In the genomic region with DNA sequence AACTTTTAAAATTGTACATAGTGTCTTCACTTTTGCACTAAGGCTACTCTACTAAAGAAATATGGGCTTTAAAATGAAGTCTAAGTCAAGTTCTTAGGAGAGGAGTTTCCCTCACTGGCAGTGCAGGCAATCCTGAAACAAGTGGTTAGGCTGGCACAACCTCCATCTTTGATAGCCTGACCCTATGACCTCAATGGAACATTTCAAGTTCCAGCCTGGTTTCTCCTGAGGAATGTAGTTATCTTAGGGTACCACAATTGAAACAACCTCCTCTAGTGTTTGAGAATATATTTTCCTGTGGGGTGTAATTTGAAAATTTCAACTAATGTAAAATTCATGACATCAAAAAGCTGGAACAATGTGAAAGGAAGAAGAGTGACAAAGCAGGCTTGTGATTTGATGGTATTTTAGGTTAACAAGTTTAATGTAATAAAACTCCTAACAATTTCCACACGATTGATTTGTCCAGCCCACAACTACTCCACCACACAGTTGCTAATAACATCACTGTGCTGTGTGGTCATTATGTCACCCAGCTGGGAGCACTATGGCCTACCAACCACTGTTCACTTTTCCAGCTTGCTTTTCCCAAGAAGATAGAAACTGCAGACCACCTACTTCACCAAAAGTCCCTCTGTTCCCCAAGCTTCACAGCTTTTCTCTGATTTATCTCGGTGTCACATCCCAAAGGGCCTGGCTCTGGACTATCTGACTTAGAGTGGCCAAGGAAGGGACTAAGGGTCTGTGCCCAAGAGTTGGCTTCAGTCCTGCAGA, we compare ENCODE assay signal across 9 cellular contexts. TPM values are rescaled to one million over a fixed set of nuclear protein-coding genes. Genes with fewer than 3 reads are reported as not detected.
A peak's percentile ranks its signal among the peaks of the same experiment; 100 is the strongest.
DNase-seq lines count a peak whose midpoint lies in the region; ATAC-seq and TF ChIP-seq lines count a peak whose summit lies in the region.
"Had no signal": no experiment of that assay in that cellular context is flagged by ENCODE, and none has a peak within 500 bp of the region (broad histone marks: within the 10 kb centered on the region; RNA-seq: fewer than 3 reads in every experiment).

No MANE protein-coding gene starts in this region.

- POLR2A ChIA-PET in T-cell (lab: Charles Lee), result interaction anchor here in 1 of 2 donors (0.7 kb wide), 1 partner anchor 89 kb away, joined by 3 read pairs; no protein-coding TSS in a partner anchor

- H3K4me3 Mint-ChIP-seq in T-cell, result peak overlapping the region in 2 of 3 donors; percentile 8 to 37

- TF ChIP-seq EP300 in ovary (IDR thresholded peaks at IDR 0.05), result no peak

- peaks cover 9% of the 10 kb centered on the region for H3K4me1 ChIP-seq in ovary (ENCODE audit: insufficient read depth)

- H3K9me3 Mint-ChIP-seq in T-cell, result no peaks in the 10 kb centered on the region

- H3K9me3 ChIP-seq in ovary, result no peaks in the 10 kb centered on the region

- DNase-seq in Caki2 (ENCODE audit: low read depth), result peak; percentile 50
- DNase-seq in T-cell, result no peak
- DNase-seq in fibroblast of villous mesenchyme (ENCODE audit: low read depth), result peak; percentile 44
- DNase-seq in ovary, result no peak
- DNase-seq in NCI-H1436 treated with DMSO at 0.1 percent for 48 hours (lab: John Stamatoyannopoulos, UW), result no peak
- no peak for DNase-seq in activated CD4-positive, CD25-positive, alpha-beta regulatory T cell (lab: John Stamatoyannopoulos, UW)
- DNase-seq: amniotic stem cell had no signal

- H3K27me3 ChIP-seq in ovary, result no peaks in the 10 kb centered on the region

- H3K27ac ChIP-seq in ovary, result peak overlapping the region; percentile 54 to 97

- no peak for TF ChIP-seq POLR2A in ovary (IDR thresholded peaks at IDR 0.05)

- intact Hi-C loops in ovary (cut with DNase I), result loop anchor here (5.0 to 10.0 kb wide), 9 partner anchors 46 to 124 kb away; no protein-coding TSS in a partner anchor

- no peak for TF ChIP-seq CTCF in fibroblast of villous mesenchyme (IDR thresholded peaks at IDR 0.05; ENCODE audit: insufficient read depth, low read depth, low read length)
- TF ChIP-seq CTCF in ovary (IDR thresholded peaks at IDR 0.05), result no peak

- H3K4me1 Mint-ChIP-seq in T-cell, result peaks cover 13 to 19% (median 16%) of the 10 kb centered on the region in 3 donors

- no peak overlapping the region for H3K27ac Mint-ChIP-seq in T-cell

- WGBS in ovary, 3 donors, result 0 to 14% (median 9%) methylated on average over 2 of the region's 2 CpGs

- in situ Hi-C loops in Caki2 (cut with HindIII; ENCODE audit: low pct_unique_long_range_greater_than_20kb, low sequenced_read_pairs), result no loop called here

- no peaks in the 10 kb centered on the region for H3K36me3 ChIP-seq in ovary

- H3K36me3 Mint-ChIP-seq in T-cell, result no peaks in the 10 kb centered on the region

- peaks cover 52 to 64% of the 10 kb centered on the region in 2 donors for H3K27me3 Mint-ChIP-seq in T-cell

- H3K4me3 ChIP-seq in fibroblast of villous mesenchyme (ENCODE audit: low read depth, low read length), result peak overlapping the region; percentile 74
- peak overlapping the region; percentile 80 for H3K4me3 ChIP-seq in ovary

- ATAC-seq in T-cell (replicated peaks in 1 of 4) (no peak), HG03565 (IDR thresholded peaks at IDR 0.05; ENCODE audit: unreplicated experiment) (no peak), GM21529 (IDR thresholded peaks at IDR 0.05; ENCODE audit: unreplicated experiment) (no peak)

- CTCF ChIA-PET in T-cell (lab: Charles Lee), result no interaction called here

RNA-seq across cellular contexts. Expression of gene WWTR1, which starts 1.8 kb away (rescaled TPM):
- 130 and 197 TPM in 2 replicates for total RNA-seq in Caki2 (2014; rRNA removed; shearing (Covaris generic); ENCODE audit: low replicate concordance)
- total RNA-seq in T-cell, result 1 to 10 TPM in 4 of 5 donors, under 1 TPM in 1; 0.43 to 1.6 (median 1.1) TPM
- 37.6 and 47.7 TPM in 2 replicates for total RNA-seq in fibroblast of villous mesenchyme
- 100 to 1,000 TPM in 4 of 7 donors, 10 to 100 TPM in 3; 96.0 to 160 (median 112) TPM for total RNA-seq in ovary
- 10 to 100 TPM; 65.4 to 87.4 TPM for polyA plus RNA-seq in ovary

Comparison
In these comparisons a context has a peak if more than half of its experiments do, and no peak if none do; other contexts are left out.
1. DNase-seq: peak in Caki2 (single experiment) and fibroblast of villous mesenchyme (single experiment); none in T-cell (0 of 34), ovary (0 of 5), NCI-H1436 treated with DMSO at 0.1 percent for 48 hours (single experiment) and activated CD4-positive, CD25-positive, alpha-beta regulatory T cell (0 of 4).
2. RNA of gene WWTR1, which starts 1.8 kb away (total RNA-seq): 130 to 197 TPM in Caki2, 96.0 to 160 TPM in ovary and 37.6 to 47.7 TPM in fibroblast of villous mesenchyme; 0.43 to 1.6 TPM in T-cell; every median in the first group is over 10 times any median in the second.